9 cellular contexts compared by ENCODE assay signal in the genomic region with DNA sequence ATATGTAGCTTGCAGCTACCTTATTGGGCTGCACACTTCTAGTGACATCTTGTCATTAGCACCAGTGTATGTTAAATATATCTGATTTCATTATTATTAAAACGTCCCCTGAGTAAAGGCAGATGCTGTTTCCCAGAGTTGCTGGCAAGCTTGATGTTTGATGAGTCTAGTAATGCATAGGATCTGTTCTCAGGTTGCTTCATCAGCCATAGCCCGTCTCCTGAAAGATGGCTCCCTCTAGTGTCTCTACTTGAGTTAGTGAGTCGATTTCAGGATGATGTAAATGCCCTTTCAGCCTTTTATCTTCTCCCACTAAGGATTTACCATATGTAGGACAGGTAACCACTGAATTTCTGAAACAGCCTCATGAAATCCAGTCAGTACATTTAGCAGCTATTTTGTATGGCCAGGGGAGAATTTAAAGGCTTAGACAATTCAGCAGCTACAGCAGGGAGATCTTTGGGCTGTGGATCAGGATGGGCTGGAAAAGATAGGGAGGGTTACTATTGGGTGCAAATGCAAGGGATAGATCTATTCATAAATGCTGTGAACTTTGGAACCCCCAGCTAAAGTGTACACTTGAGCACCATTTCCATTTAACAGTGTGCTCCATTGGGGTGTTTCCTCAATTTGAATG.
DNase-seq lines count a peak whose midpoint lies in the region; ATAC-seq and TF ChIP-seq lines count a peak whose summit lies in the region.
"Had no signal": no experiment of that assay in that cellular context is flagged by ENCODE, and none has a peak within 500 bp of the region (broad histone marks: within the 10 kb centered on the region; RNA-seq: fewer than 3 reads in every experiment).

No MANE protein-coding gene starts in this region.

- H3K23ac ChIP-seq in mesendoderm (ENCODE audit: low read length) = no peak overlapping the region

- no peaks in the 10 kb centered on the region for H3K36me3 Mint-ChIP-seq in activated T-cell treated with anti-CD3 and anti-CD28 coated beads, Interleukin-2, amount 50 U/mL, for 72 hours (ENCODE audit: insufficient read depth in 2 of 2)
- no peaks in the 10 kb centered on the region for H3K36me3 Mint-ChIP-seq in activated T-cell treated with anti-CD3 and anti-CD28 coated beads, Interleukin-2, amount 50 U/mL, for 24 hours (ENCODE audit: low read depth)
- H3K36me3 Mint-ChIP-seq: activated naive CD8-positive, alpha-beta T cell treated with anti-CD3 and anti-CD28 coated beads, Interleukin-2, amount 10 ng/mL, durations not matched to agents 7 days and 5 days had no signal

- no peak overlapping the region for H4K5ac ChIP-seq in mesendoderm (ENCODE audit: low read length)

- H3K9me3 Mint-ChIP-seq in activated T-cell treated with anti-CD3 and anti-CD28 coated beads, Interleukin-2, amount 50 U/mL, for 72 hours = peaks cover 2 to 4% of the 10 kb centered on the region in 2 donors
- H3K9me3 Mint-ChIP-seq in activated T-cell treated with anti-CD3 and anti-CD28 coated beads, Interleukin-2, amount 50 U/mL, for 24 hours = no peaks in the 10 kb centered on the region
- H3K9me3 Mint-ChIP-seq: activated naive CD8-positive, alpha-beta T cell treated with anti-CD3 and anti-CD28 coated beads, Interleukin-2, amount 10 ng/mL, durations not matched to agents 7 days and 5 days had no signal

- no peak overlapping the region for H3K18ac ChIP-seq in mesendoderm (ENCODE audit: low read length)

- H3K36me3 ChIP-seq in brain microvascular endothelial cell (replicated peaks) = no peaks in the 10 kb centered on the region
- H3K36me3 ChIP-seq in mesendoderm (ENCODE audit: control insufficient read depth, insufficient read depth, low read length) = no peaks in the 10 kb centered on the region

- H3K27me3 ChIP-seq in brain microvascular endothelial cell (replicated peaks) (no peaks in the 10 kb centered on the region), mesendoderm (ENCODE audit: insufficient read depth, low read length, poor library complexity) (no peaks in the 10 kb centered on the region)

- no peaks in the 10 kb centered on the region for H3K4me1 Mint-ChIP-seq in activated T-cell treated with anti-CD3 and anti-CD28 coated beads, Interleukin-2, amount 50 U/mL, for 72 hours (ENCODE audit: low read depth)
- no peaks in the 10 kb centered on the region for H3K4me1 Mint-ChIP-seq in activated T-cell treated with anti-CD3 and anti-CD28 coated beads, Interleukin-2, amount 50 U/mL, for 24 hours (ENCODE audit: low read depth)
- H3K4me1 Mint-ChIP-seq: activated naive CD8-positive, alpha-beta T cell treated with anti-CD3 and anti-CD28 coated beads, Interleukin-2, amount 10 ng/mL, durations not matched to agents 7 days and 5 days had no signal

- H3K9ac ChIP-seq in mesendoderm (ENCODE audit: low read length) = no peak overlapping the region

- no peak overlapping the region for H3K27ac Mint-ChIP-seq in activated T-cell treated with anti-CD3 and anti-CD28 coated beads, Interleukin-2, amount 50 U/mL, for 72 hours
- no peak overlapping the region for H3K27ac Mint-ChIP-seq in activated T-cell treated with anti-CD3 and anti-CD28 coated beads, Interleukin-2, amount 50 U/mL, for 24 hours
- H3K27ac Mint-ChIP-seq: activated naive CD8-positive, alpha-beta T cell treated with anti-CD3 and anti-CD28 coated beads, Interleukin-2, amount 10 ng/mL, durations not matched to agents 7 days and 5 days had no signal

- no peak overlapping the region for H2AK5ac ChIP-seq in mesendoderm (ENCODE audit: low read length)

- in situ Hi-C loops in brain microvascular endothelial cell (cut with HindIII; ENCODE audit: low pct_ligation_motif_present, low sequenced_read_pairs) = no loop called here

- H3K27ac ChIP-seq in brain microvascular endothelial cell (no peak overlapping the region), mesendoderm (ENCODE audit: low read depth, low read length) (no peak overlapping the region)

- no peak overlapping the region for H3K4me2 ChIP-seq in mesendoderm (ENCODE audit: low read length)

- H3K79me1 ChIP-seq in mesendoderm (ENCODE audit: low read length) = no peaks in the 10 kb centered on the region

- WGBS in mesendoderm (ENCODE audit: extremely low coverage, insufficient coverage, low lambda C conversion rate) = no CpG with 5 or more reads among the region's 3 CpGs

- H3K4me3 Mint-ChIP-seq in activated T-cell treated with anti-CD3 and anti-CD28 coated beads, Interleukin-2, amount 50 U/mL, for 72 hours = no peak overlapping the region
- no peak overlapping the region for H3K4me3 Mint-ChIP-seq in activated T-cell treated with anti-CD3 and anti-CD28 coated beads, Interleukin-2, amount 50 U/mL, for 24 hours
- H3K4me3 Mint-ChIP-seq: activated naive CD8-positive, alpha-beta T cell treated with anti-CD3 and anti-CD28 coated beads, Interleukin-2, amount 10 ng/mL, durations not matched to agents 7 days and 5 days had no signal

- no peak overlapping the region for H2BK120ac ChIP-seq in mesendoderm (ENCODE audit: low read depth, low read length)

- no peak overlapping the region for H3K4me3 ChIP-seq in brain microvascular endothelial cell (ENCODE audit: low read depth, low read length)
- no peak overlapping the region for H3K4me3 ChIP-seq in mesendoderm (ENCODE audit: low read length)

- DNase-seq in activated T-cell treated with anti-CD3 and anti-CD28 coated beads, Interleukin-2, amount 50 U/mL, for 72 hours = no peak
- no peak for DNase-seq in activated T-cell treated with anti-CD3 and anti-CD28 coated beads, Interleukin-2, amount 50 U/mL, for 24 hours
- DNase-seq in NCI-H345 treated with DMSO at 0.1 percent for 48 hours (lab: John Stamatoyannopoulos, UW; ENCODE audit: unreplicated experiment) (peak; percentile 0), brain microvascular endothelial cell (peak; percentile 4), mesendoderm (peak; percentile 82), 8988T (no peak)
- DNase-seq: activated naive CD8-positive, alpha-beta T cell treated with anti-CD3 and anti-CD28 coated beads, Interleukin-2, amount 10 ng/mL, durations not matched to agents 7 days and 5 days had no signal

- no peak overlapping the region for H2BK15ac ChIP-seq in mesendoderm (replicated peaks; ENCODE audit: low read depth)

- H3K27me3 Mint-ChIP-seq in activated T-cell treated with anti-CD3 and anti-CD28 coated beads, Interleukin-2, amount 50 U/mL, for 72 hours (ENCODE audit: low read depth) = no peaks in the 10 kb centered on the region
- no peaks in the 10 kb centered on the region for H3K27me3 Mint-ChIP-seq in activated T-cell treated with anti-CD3 and anti-CD28 coated beads, Interleukin-2, amount 50 U/mL, for 24 hours
- H3K27me3 Mint-ChIP-seq: activated naive CD8-positive, alpha-beta T cell treated with anti-CD3 and anti-CD28 coated beads, Interleukin-2, amount 10 ng/mL, durations not matched to agents 7 days and 5 days had no signal

- H3K4ac ChIP-seq in mesendoderm (ENCODE audit: low read depth, low read length) = no peak overlapping the region

- no peak overlapping the region for H2BK5ac ChIP-seq in mesendoderm (ENCODE audit: low read length)

- H3K4me1 ChIP-seq in mesendoderm (ENCODE audit: control insufficient read depth, low read depth, low read length) = no peaks in the 10 kb centered on the region

- TF ChIP-seq CTCF in brain microvascular endothelial cell (IDR thresholded peaks at IDR 0.05; ENCODE audit: low read depth, low read length, missing control alignments) = peak; percentile 53

- no peaks in the 10 kb centered on the region for H3K79me2 ChIP-seq in mesendoderm (ENCODE audit: control insufficient read depth, insufficient read depth, low read length)

- H3K56ac ChIP-seq in mesendoderm (ENCODE audit: low read length) = no peak overlapping the region

- H4K8ac ChIP-seq in mesendoderm (ENCODE audit: low read depth, low read length) = no peak overlapping the region

- peak; percentile 39 to 50 for ATAC-seq in activated T-cell treated with anti-CD3 and anti-CD28 coated beads, Interleukin-2, amount 50 U/mL, for 72 hours (replicated peaks in 1 of 2)
- peak; percentile 75 for ATAC-seq in HG03103 (IDR thresholded peaks at IDR 0.05; ENCODE audit: low read depth, unreplicated experiment)
- no peak for ATAC-seq in HG03039 (IDR thresholded peaks at IDR 0.05; ENCODE audit: unreplicated experiment)

Comparison
In these comparisons a context has a peak if more than half of its experiments do, and no peak if none do; other contexts are left out.
1. DNase-seq: peak in NCI-H345 treated with DMSO at 0.1 percent for 48 hours (single experiment), brain microvascular endothelial cell (single experiment) and mesendoderm (single experiment); none in activated T-cell treated with anti-CD3 and anti-CD28 coated beads, Interleukin-2, amount 50 U/mL, for 72 hours (0 of 2), activated T-cell treated with anti-CD3 and anti-CD28 coated beads, Interleukin-2, amount 50 U/mL, for 24 hours (single experiment) and 8988T (single experiment).